16 cellular contexts compared by ENCODE assay signal in the genomic region with DNA sequence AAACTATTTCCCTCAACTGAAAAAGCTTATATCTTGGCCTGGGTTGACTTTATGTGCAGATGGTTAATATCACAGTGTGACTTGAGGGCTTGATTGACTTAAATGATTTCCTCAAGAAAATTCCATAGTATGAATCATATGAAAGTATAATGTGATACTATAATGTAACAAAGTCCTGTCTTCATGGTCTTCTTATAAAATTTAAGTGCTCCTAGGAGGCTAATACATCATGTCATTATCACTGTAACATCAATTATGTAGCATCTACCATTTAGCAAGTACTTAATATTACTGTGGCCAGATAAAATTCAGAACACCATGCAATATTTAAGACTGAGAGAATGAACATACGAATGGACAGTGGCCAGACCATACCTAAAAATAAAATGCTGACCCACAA.
"Had no signal": no experiment of that assay in that cellular context is flagged by ENCODE, and none has a peak within 500 bp of the region (broad histone marks: within the 10 kb centered on the region; RNA-seq: fewer than 3 reads in every experiment).

No MANE protein-coding gene starts in this region.

- DNase-seq: KBM-7, MV-4-11, NCI-H1048, NCI-H1105, NCI-H1417, NCI-H1436 treated with DMSO at 0.1 percent for 48 hours, NCI-H1694, NCI-H187 treated with DMSO at 0.1 percent for 48 hours, NCI-H2029 treated with DMSO at 0.1 percent for 48 hours, NCI-H524, NCI-H526 treated with DMSO at 0.1 percent for 48 hours, NCI-H748 treated with DMSO at 0.1 percent for 48 hours, PC-3, SHP77 had no signal

- ATAC-seq: Panc1, PC-3 had no signal

- H3K27ac ChIP-seq: RWPE1 had no signal
